ENCODE assay signal across 18 cellular contexts in genomic region chr17:65270932-65271700, GRCh38.
DNase-seq lines count a peak whose midpoint lies in the region; ATAC-seq and TF ChIP-seq lines count a peak whose summit lies in the region.
"Had no signal": no experiment of that assay in that cellular context is flagged by ENCODE, and none has a peak within 500 bp of the region (broad histone marks: within the 10 kb centered on the region; RNA-seq: fewer than 3 reads in every experiment).

No MANE protein-coding gene starts in this region.

- no peak for ATAC-seq in mucosa of descending colon
- ATAC-seq in HG03432 (IDR thresholded peaks at IDR 0.05; ENCODE audit: unreplicated experiment), result no peak
- ATAC-seq: HepG2 had no signal

- no peak overlapping the region for H2AK5ac ChIP-seq in neuronal stem cell (ENCODE audit: low read depth, low read length)

- no peak overlapping the region for H4K8ac ChIP-seq in neuronal stem cell (ENCODE audit: low read depth, low read length)

- H3K27me3 Mint-ChIP-seq in type B pancreatic cell, result no peaks in the 10 kb centered on the region

- H3K4me2 ChIP-seq in neuronal stem cell (ENCODE audit: insufficient read depth, low read length, poor library complexity, severe bottlenecking), result no peak overlapping the region
- H3K4me2 ChIP-seq: KMS-11, PC-9 had no signal

- intact Hi-C loops in mucosa of descending colon (cut with DNase I, micrococcal nuclease), result no loop called here

- H3K4me1 ChIP-seq in neuronal stem cell (ENCODE audit: control insufficient read depth in 2 of 2, insufficient read depth in 1 of 2, low read depth in 1 of 2, low read length in 2 of 2) (no peaks in the 10 kb centered on the region), mucosa of descending colon (ENCODE audit: low read depth) (no peaks in the 10 kb centered on the region)

- WGBS in neuronal stem cell (ENCODE audit: extremely low coverage in 2 of 2, insufficient read length in 2 of 2, insufficient replicate concordance in 1 of 2), 2 donors, result no CpG with 5 or more reads among the region's 19 CpGs

- TF ChIP-seq CTCF in fibroblast of mammary gland (conservative IDR thresholded peaks at IDR 0.05; ENCODE audit: control insufficient read depth, insufficient read depth, low read depth, low read length) (no peak), type B pancreatic cell (conservative IDR thresholded peaks at IDR 0.05) (no peak), mucosa of descending colon (IDR thresholded peaks at IDR 0.05) (no peak)

- no peaks in the 10 kb centered on the region for H3K4me1 Mint-ChIP-seq in type B pancreatic cell (ENCODE audit: unreplicated experiment)
- H3K4me1 Mint-ChIP-seq: B cell had no signal

- no peak overlapping the region for H3K9ac ChIP-seq in neuronal stem cell (ENCODE audit: low read depth, low read length, poor library complexity)
- H3K9ac ChIP-seq: GM23248, KMS-11 had no signal

- no peak overlapping the region for H2BK120ac ChIP-seq in neuronal stem cell (ENCODE audit: low read depth, low read length)

- H4K91ac ChIP-seq in neuronal stem cell (ENCODE audit: low read depth, low read length, poor library complexity), result no peak overlapping the region

- H3K27ac Mint-ChIP-seq in type B pancreatic cell, result no peak overlapping the region
- H3K27ac Mint-ChIP-seq: B cell, HFFc6 had no signal

- peak overlapping the region; percentile 59 for H2AFZ ChIP-seq in neuronal stem cell (ENCODE audit: low read length)
- H2AFZ ChIP-seq: GM23248, PC-9 had no signal

- DNase-seq in astrocyte of the hippocampus (ENCODE audit: low read depth, low spot score) (peak; percentile 86), fibroblast of mammary gland (ENCODE audit: low read depth) (peak; percentile 44), neuronal stem cell (ENCODE audit: low spot score) (no peak), type B pancreatic cell (ENCODE audit: extremely low spot score, unreplicated experiment) (peak; percentile 27), mucosa of descending colon (no peak)
- no peak for DNase-seq in stimulated activated CD4-positive, alpha-beta T cell treated with anti-CD3 and anti-CD28 coated beads, Interleukin-4, amount 100 ng/mL, for 1 hour
- DNase-seq: CD4-positive, alpha-beta memory T cell; DMS79 treated with DMSO at 0.1 percent for 48 hours; GM23248; HFFc6; MM.1S; NCI-H1105; NCI-H1694 treated with DMSO at 0.1 percent for 48 hours; PC-9 had no signal

- H3K27me3 ChIP-seq in neuronal stem cell (ENCODE audit: control insufficient read depth in 3 of 3, insufficient read depth in 3 of 3, low read depth in 1 of 3, low read length in 3 of 3), result no peaks in the 10 kb centered on the region

- H3K36me3 Mint-ChIP-seq in type B pancreatic cell, result no peaks in the 10 kb centered on the region

- no peak overlapping the region for H3K18ac ChIP-seq in neuronal stem cell (ENCODE audit: low read length)

- H2BK12ac ChIP-seq in neuronal stem cell (ENCODE audit: low read length), result no peak overlapping the region

- H3K4me3 ChIP-seq in fibroblast of mammary gland (ENCODE audit: control insufficient read depth, low read depth, low read length) (no peak overlapping the region), neuronal stem cell (ENCODE audit: low read length in 2 of 2) (no peak overlapping the region), mucosa of descending colon (no peak overlapping the region)
- H3K4me3 ChIP-seq: GM23248, PC-9 had no signal

- H3K9me3 ChIP-seq in neuronal stem cell (replicated peaks in 1 of 2; ENCODE audit: control insufficient read depth in 2 of 2, insufficient read depth in 1 of 2, low read depth in 1 of 2, low read length in 2 of 2) (no peaks in the 10 kb centered on the region), mucosa of descending colon (no peaks in the 10 kb centered on the region)

- H2BK15ac ChIP-seq in neuronal stem cell (ENCODE audit: low read length), result no peak overlapping the region

- no peak overlapping the region for H3K27ac ChIP-seq in neuronal stem cell (replicated peaks; ENCODE audit: low read length)
- H3K27ac ChIP-seq: GM23248, KMS-11, PC-9 had no signal

- H3K9me3 Mint-ChIP-seq in type B pancreatic cell, result peaks cover 17% of the 10 kb centered on the region
- H3K9me3 Mint-ChIP-seq: HFFc6 had no signal

- no peaks in the 10 kb centered on the region for H3K79me1 ChIP-seq in neuronal stem cell (ENCODE audit: low read depth, low read length)

- H3K23ac ChIP-seq in neuronal stem cell (ENCODE audit: low read depth, low read length, poor library complexity), result no peak overlapping the region

- no peak overlapping the region for H3K14ac ChIP-seq in neuronal stem cell (ENCODE audit: low read length)

- H2BK5ac ChIP-seq in neuronal stem cell (ENCODE audit: low read length), result no peak overlapping the region

- H3K4me3 Mint-ChIP-seq in type B pancreatic cell, result no peak overlapping the region
- H3K4me3 Mint-ChIP-seq: B cell; CD4-positive, alpha-beta memory T cell; HFFc6 had no signal

- H3K36me3 ChIP-seq in neuronal stem cell (replicated peaks in 1 of 2; ENCODE audit: control insufficient read depth in 2 of 2, insufficient read depth in 2 of 2, low read length in 2 of 2), result no peaks in the 10 kb centered on the region
- no peaks in the 10 kb centered on the region for H3K36me3 ChIP-seq in mucosa of descending colon (ENCODE audit: low read depth)

- H3K4ac ChIP-seq in neuronal stem cell (ENCODE audit: low read length), result no peak overlapping the region

Comparison
In these comparisons a context has a peak if more than half of its experiments do, and no peak if none do; other contexts are left out.
1. DNase-seq: peak in astrocyte of the hippocampus (single experiment), fibroblast of mammary gland (single experiment) and type B pancreatic cell (single experiment); none in neuronal stem cell (single experiment), mucosa of descending colon (0 of 3) and stimulated activated CD4-positive, alpha-beta T cell treated with anti-CD3 and anti-CD28 coated beads, Interleukin-4, amount 100 ng/mL, for 1 hour (single experiment).